11 cellular contexts compared by ENCODE assay signal in genomic region chr1:225975146-225975545, GRCh38. TPM values are rescaled to one million over a fixed set of nuclear protein-coding genes. Genes with fewer than 3 reads are reported as not detected.
DNase-seq lines count a peak whose midpoint lies in the region; ATAC-seq, FAIRE-seq and TF ChIP-seq lines count a peak whose summit lies in the region.
"Not testable (repeated sequence)": the region's sequence is repeated elsewhere in the genome, so short reads cannot be mapped to it uniquely, and the experiment has no call there.
"Had no signal": no experiment of that assay in that cellular context is flagged by ENCODE, and none has a peak within 500 bp of the region (broad histone marks: within the 10 kb centered on the region; RNA-seq: fewer than 3 reads in every experiment).

No MANE protein-coding gene starts in this region.

- not testable (repeated sequence) for H3K9me3 ChIP-seq in A549; OCI-LY1 (ENCODE audit: low read length); WERI-Rb-1 (ENCODE audit: severe bottlenecking)

- not testable (repeated sequence) for H4K20me1 ChIP-seq in OCI-LY1 (ENCODE audit: insufficient read depth, low read length)

- H3K4me3 ChIP-seq in A549; OCI-LY1 (ENCODE audit: low read depth, low read length, poor library complexity, severe bottlenecking): not testable (repeated sequence)
- H3K4me3 ChIP-seq in WERI-Rb-1 (ENCODE audit: low read depth, low read length), result peak overlapping the region; percentile 42

- H2AFZ ChIP-seq in OCI-LY1 (ENCODE audit: low read length), result not testable (repeated sequence)

- not testable (repeated sequence) for H3K79me2 ChIP-seq in OCI-LY1 (ENCODE audit: insufficient read depth, low read length)

- peaks cover 20% of the 10 kb centered on the region for H3K36me3 ChIP-seq in OCI-LY1 (ENCODE audit: insufficient read depth, low read length)
- not testable (repeated sequence) for H3K36me3 ChIP-seq in WERI-Rb-1

- TF ChIP-seq EP300 in A549 (IDR thresholded peaks at IDR 0.05), result not testable (repeated sequence)

- H3K27ac ChIP-seq in A549; OCI-LY1 (ENCODE audit: low read depth, low read length, poor library complexity, severe bottlenecking): not testable (repeated sequence)
- peak overlapping the region; percentile 34 for H3K27ac ChIP-seq in C4-2B
- peak overlapping the region; percentile 63 for H3K27ac ChIP-seq in WERI-Rb-1

- not testable (repeated sequence) for H3F3A ChIP-seq in OCI-LY1 (ENCODE audit: insufficient read depth, low read length)

- not testable (repeated sequence) for H3K9ac ChIP-seq in OCI-LY1 (ENCODE audit: low read length)

- H3K9me2 ChIP-seq in OCI-LY1 (ENCODE audit: low read depth, low read length), result not testable (repeated sequence)

- intact Hi-C loops in posterior vena cava (cut with DNase I), result loop anchor here in 1 of 2 donors (10.0 kb wide), 1 partner anchor 200 kb away; the partner anchor contains the start of gene SRP9

- not testable (repeated sequence) for TF ChIP-seq CTCF in A549 (IDR thresholded peaks at IDR 0.05); C4-2B (conservative IDR thresholded peaks at IDR 0.05); OCI-LY1 (IDR thresholded peaks at IDR 0.05; ENCODE audit: low read length); WERI-Rb-1 (IDR thresholded peaks at IDR 0.05; ENCODE audit: low read depth, low read length)

- CTCF ChIA-PET in A549 (lab: Yijun Ruan, JAX), result interaction anchor here (0.7 to 15.8 kb wide), 35 partner anchors 12 to 656 kb away, joined by 3 to 227 read pairs (median 4); partner anchors contain the start of genes LEFTY2, SRP9 and TMEM63A

- peak overlapping the region; percentile 59 for H3K4me2 ChIP-seq in A549
- 0 out of 2 replicates have a peak overlapping the region, but pooled peaks have one; percentile 15 for H3K4me2 ChIP-seq in OCI-LY1 (ENCODE audit: low read length)

- POLR2A ChIA-PET in A549 (lab: Yijun Ruan, JAX), result not testable (repeated sequence)

- not testable (repeated sequence) for H3K4me1 ChIP-seq in A549
- peaks cover 23% of the 10 kb centered on the region for H3K4me1 ChIP-seq in OCI-LY1 (ENCODE audit: insufficient read depth, low read length, severe bottlenecking)

- 96% methylated on average over 12 of the region's 12 CpGs for WGBS in A549 (ENCODE audit: missing lambda C conversion rate)

- not testable (repeated sequence) for DNase-seq in A549 (ENCODE audit: low read depth in 1 of 2, low spot score in 1 of 2)
- DNase-seq in WERI-Rb-1, result peak; percentile 24
- DNase-seq in activated effector memory CD4-positive, alpha-beta T cell treated with anti-CD3 and anti-CD28 coated beads, Interleukin-2, amount 50 U/mL, for 16 hours, result peak; percentile 54
- DNase-seq in posterior vena cava (ENCODE audit: low spot score), result peak; percentile 64

- TF ChIP-seq RAD21 in A549 (conservative IDR thresholded peaks at IDR 0.05 in 1 of 2, IDR thresholded peaks at IDR 0.05 in 1 of 2), result not testable (repeated sequence)

- not testable (repeated sequence) for TF ChIP-seq POLR2A in A549 (IDR thresholded peaks at IDR 0.05; ENCODE audit: low read length)

- ATAC-seq in A549, result not testable (repeated sequence)

- not testable (repeated sequence) for H3K27me3 ChIP-seq in OCI-LY1 (ENCODE audit: insufficient read depth, low read length); WERI-Rb-1 (ENCODE audit: insufficient read depth, low read depth, severe bottlenecking)

- FAIRE-seq in A549 (lab: Jason Lieb, UNC), result not testable (repeated sequence)

RNA-seq across cellular contexts. Expression of gene SDE2, which starts 24.0 kb away (rescaled TPM):
- 15.6 and 24.8 TPM in 2 replicates for polyA plus RNA-seq in A549 (2011; rRNA removed)
- polyA plus RNA-seq in A549 (2012; cell fraction: cytosol; rRNA removed), result 5.0 and 5.4 TPM in 2 replicates
- 3.6 and 8.2 TPM in 2 replicates for polyA plus RNA-seq in A549 (2012; cell fraction: nucleus; rRNA removed)
- 8.4 to 9.2 TPM (median 8.8 TPM) in 3 replicates for polyA plus RNA-seq in A549 (2017; fragmentation: RNase III; extraction: RNeasy Plus Mini Kit Qiagen cat#74134 plus additional on column Dnase treatment)
- polyA minus RNA-seq in A549 (2011; rRNA and poly(A)+ RNA removed), result 11.2 and 13.6 TPM in 2 replicates
- 10 to 100 TPM; 17.9 to 18.0 TPM for total RNA-seq in posterior vena cava

RNA-seq across cellular contexts. Expression of gene LEFTY2, which starts 34.1 kb away (rescaled TPM):
- polyA plus RNA-seq in A549 (2011; rRNA removed) (0.08 TPM in 1 of 2 replicates, not detected in the other), A549 (2017; fragmentation: RNase III; extraction: RNeasy Plus Mini Kit Qiagen cat#74134 plus additional on column Dnase treatment) (not detected in 3 replicates)
- polyA plus RNA-seq in A549 (2012; cell fraction: cytosol; rRNA removed), result 0.04 and 0.07 TPM in 2 replicates
- 0.05 TPM in 1 of 2 replicates, not detected in the other for polyA plus RNA-seq in A549 (2012; cell fraction: nucleus; rRNA removed)
- not detected in 2 replicates for polyA minus RNA-seq in A549 (2011; rRNA and poly(A)+ RNA removed)
- 1 to 10 TPM; 3.4 to 4.2 TPM for total RNA-seq in posterior vena cava
- total RNA-seq: CD4-positive, alpha-beta T cell; CD8-positive, alpha-beta memory T cell; GM12878; GM23248 had no signal
- polyA plus RNA-seq: CD14-positive monocyte; CD8-positive, alpha-beta memory T cell; GM12878; GM23248 had no signal

RNA-seq across cellular contexts. Expression of gene PYCR2, which starts 51.1 kb away (rescaled TPM):
- polyA plus RNA-seq in A549 (2011; rRNA removed), result 45.4 and 45.8 TPM in 2 replicates
- 74.5 and 87.9 TPM in 2 replicates for polyA plus RNA-seq in A549 (2012; cell fraction: cytosol; rRNA removed)
- polyA plus RNA-seq in A549 (2012; cell fraction: nucleus; rRNA removed), result 120 and 161 TPM in 2 replicates
- polyA plus RNA-seq in A549 (2017; fragmentation: RNase III; extraction: RNeasy Plus Mini Kit Qiagen cat#74134 plus additional on column Dnase treatment), result 48.1 to 56.3 TPM (median 50.5 TPM) in 3 replicates
- 48.0 and 55.9 TPM in 2 replicates for polyA minus RNA-seq in A549 (2011; rRNA and poly(A)+ RNA removed)
- total RNA-seq in posterior vena cava, result 10 to 100 TPM; 41.7 to 45.9 TPM
